ENCODE assay signal across 12 cellular contexts in genomic region chr2:205198130-205198505, GRCh38.
DNase-seq lines count a peak whose midpoint lies in the region; ATAC-seq and TF ChIP-seq lines count a peak whose summit lies in the region.
"Had no signal": no experiment of that assay in that cellular context is flagged by ENCODE, and none has a peak within 500 bp of the region (broad histone marks: within the 10 kb centered on the region; RNA-seq: fewer than 3 reads in every experiment).

No MANE protein-coding gene starts in this region.

- intact Hi-C loops in naive thymus-derived CD4-positive, alpha-beta T cell (cut with micrococcal nuclease) = loop anchor here (5.0 to 10.0 kb wide), 2 partner anchors 323 to 871 kb away; no protein-coding TSS in a partner anchor

- H3K9me3 ChIP-seq in mesodermal cell (ENCODE audit: control insufficient read depth, low read length) = no peaks in the 10 kb centered on the region
- no peaks in the 10 kb centered on the region for H3K9me3 ChIP-seq in naive thymus-derived CD4-positive, alpha-beta T cell (ENCODE audit: control insufficient read depth in 2 of 3, low read length in 3 of 3)
- H3K9me3 ChIP-seq: pancreas, vagina had no signal

- no peak for TF ChIP-seq POLR2A in GM18505 (IDR thresholded peaks at IDR 0.05; ENCODE audit: borderline replicate concordance, extremely low read depth, insufficient read depth, insufficient read length)

- no peaks in the 10 kb centered on the region for H3K36me3 Mint-ChIP-seq in endothelial cell (ENCODE audit: low read depth, unreplicated experiment)
- H3K36me3 Mint-ChIP-seq in naive thymus-derived CD4-positive, alpha-beta T cell = no peaks in the 10 kb centered on the region
- H3K36me3 Mint-ChIP-seq: activated CD8-positive, alpha-beta memory T cell treated with anti-CD3 and anti-CD28 coated beads, Interleukin-2, amount 10 ng/mL, durations not matched to agents 7 days and 5 days had no signal

- DNase-seq in ELR (ENCODE audit: low read depth) (peak; percentile 53), NCI-H446 treated with DMSO at 0.1 percent for 48 hours (lab: John Stamatoyannopoulos, UW) (peak; percentile 74), endothelial cell (ENCODE audit: low spot score) (peak; percentile 6), NCI-H146 treated with DMSO at 0.1 percent for 48 hours (lab: John Stamatoyannopoulos, UW; ENCODE audit: unreplicated experiment) (no peak), OCI-M2 (lab: John Stamatoyannopoulos, UW; ENCODE audit: unreplicated experiment) (no peak)
- DNase-seq in naive thymus-derived CD4-positive, alpha-beta T cell = no peak
- DNase-seq: activated CD8-positive, alpha-beta memory T cell treated with anti-CD3 and anti-CD28 coated beads, Interleukin-2, amount 10 ng/mL, durations not matched to agents 7 days and 5 days; pancreas had no signal

- peak overlapping the region; percentile 18 for H3K27ac ChIP-seq in mesodermal cell (ENCODE audit: low read depth, low read length, severe bottlenecking)
- no peak overlapping the region for H3K27ac ChIP-seq in naive thymus-derived CD4-positive, alpha-beta T cell (ENCODE audit: low read depth, low read length)
- H3K27ac ChIP-seq: pancreas, vagina had no signal

- H3K4me3 ChIP-seq in mesodermal cell (ENCODE audit: extremely low read depth, insufficient read depth, low read length, poor library complexity, severe bottlenecking) = no peak overlapping the region
- H3K4me3 ChIP-seq in naive thymus-derived CD4-positive, alpha-beta T cell (ENCODE audit: low read length) = no peak overlapping the region
- H3K4me3 ChIP-seq: pancreas, vagina had no signal

- peak overlapping the region; percentile 88 for H3K27ac Mint-ChIP-seq in endothelial cell (ENCODE audit: unreplicated experiment)
- H3K27ac Mint-ChIP-seq in naive thymus-derived CD4-positive, alpha-beta T cell = no peak overlapping the region
- H3K27ac Mint-ChIP-seq: activated CD8-positive, alpha-beta memory T cell treated with anti-CD3 and anti-CD28 coated beads, Interleukin-2, amount 10 ng/mL, durations not matched to agents 7 days and 5 days had no signal

- 50 to 88% methylated on average over 1 to 2 of the region's 3 CpGs for WGBS in mesodermal cell (ENCODE audit: insufficient coverage in 2 of 2), 2 experiments

- POLR2A ChIA-PET in naive thymus-derived CD4-positive, alpha-beta T cell (lab: Charles Lee) = interaction anchor here (0.7 kb wide), 1 partner anchor 310 kb away, joined by 9 read pairs; no protein-coding TSS in a partner anchor

- no peaks in the 10 kb centered on the region for H3K36me3 ChIP-seq in mesodermal cell (ENCODE audit: control insufficient read depth, insufficient read depth, low read length)
- H3K36me3 ChIP-seq in naive thymus-derived CD4-positive, alpha-beta T cell (ENCODE audit: control insufficient read depth in 2 of 3, insufficient read depth in 3 of 3, low read length in 3 of 3) = no peaks in the 10 kb centered on the region
- H3K36me3 ChIP-seq: vagina had no signal

- no peaks in the 10 kb centered on the region for H3K27me3 Mint-ChIP-seq in endothelial cell (ENCODE audit: unreplicated experiment)
- no peaks in the 10 kb centered on the region for H3K27me3 Mint-ChIP-seq in naive thymus-derived CD4-positive, alpha-beta T cell
- H3K27me3 Mint-ChIP-seq: activated CD8-positive, alpha-beta memory T cell treated with anti-CD3 and anti-CD28 coated beads, Interleukin-2, amount 10 ng/mL, durations not matched to agents 7 days and 5 days had no signal

- H3K4me1 ChIP-seq in mesodermal cell (ENCODE audit: control insufficient read depth, insufficient read depth, low read length, poor library complexity, severe bottlenecking) = peaks cover 6% of the 10 kb centered on the region
- peaks cover 0 to 6% of the 10 kb centered on the region in 2 donors for H3K4me1 ChIP-seq in naive thymus-derived CD4-positive, alpha-beta T cell (ENCODE audit: control insufficient read depth in 2 of 2, insufficient read depth in 2 of 2, low read length in 2 of 2)
- H3K4me1 ChIP-seq: pancreas had no signal

- H3K27me3 ChIP-seq in naive thymus-derived CD4-positive, alpha-beta T cell (ENCODE audit: control insufficient read depth in 2 of 2, insufficient read depth in 2 of 2, low read length in 2 of 2) = no peaks in the 10 kb centered on the region
- H3K27me3 ChIP-seq: pancreas, vagina had no signal

- peaks cover 24% of the 10 kb centered on the region for H3K4me1 Mint-ChIP-seq in endothelial cell (ENCODE audit: unreplicated experiment)
- H3K4me1 Mint-ChIP-seq in naive thymus-derived CD4-positive, alpha-beta T cell = peaks cover 0 to 9% (median 6%) of the 10 kb centered on the region in 7 donors
- H3K4me1 Mint-ChIP-seq: activated CD8-positive, alpha-beta memory T cell treated with anti-CD3 and anti-CD28 coated beads, Interleukin-2, amount 10 ng/mL, durations not matched to agents 7 days and 5 days had no signal

- H3K9me3 Mint-ChIP-seq in endothelial cell (ENCODE audit: unreplicated experiment) = no peaks in the 10 kb centered on the region
- H3K9me3 Mint-ChIP-seq in naive thymus-derived CD4-positive, alpha-beta T cell = no peaks in the 10 kb centered on the region

- no peak for TF ChIP-seq CTCF in endothelial cell (IDR thresholded peaks at IDR 0.05; ENCODE audit: unreplicated experiment)

- no peak overlapping the region for H3K4me3 Mint-ChIP-seq in endothelial cell (ENCODE audit: unreplicated experiment)
- no peak overlapping the region for H3K4me3 Mint-ChIP-seq in naive thymus-derived CD4-positive, alpha-beta T cell
- H3K4me3 Mint-ChIP-seq: activated CD8-positive, alpha-beta memory T cell treated with anti-CD3 and anti-CD28 coated beads, Interleukin-2, amount 10 ng/mL, durations not matched to agents 7 days and 5 days had no signal

- ATAC-seq in GM18505 (IDR thresholded peaks at IDR 0.05; ENCODE audit: unreplicated experiment) = no peak
- no peak for ATAC-seq in naive thymus-derived CD4-positive, alpha-beta T cell
- ATAC-seq: activated CD8-positive, alpha-beta memory T cell treated with anti-CD3 and anti-CD28 coated beads, Interleukin-2, amount 10 ng/mL, durations not matched to agents 7 days and 5 days; HCT116 had no signal

- CTCF ChIA-PET in naive thymus-derived CD4-positive, alpha-beta T cell (lab: Charles Lee) = interaction anchor here (0.6 kb wide), 2 partner anchors 8 to 45 kb away, joined by 3 read pairs; no protein-coding TSS in a partner anchor

Comparison
In these comparisons a context has a peak if more than half of its experiments do, and no peak if none do; other contexts are left out.
1. DNase-seq: peak in ELR (single experiment), NCI-H446 treated with DMSO at 0.1 percent for 48 hours (single experiment) and endothelial cell (single experiment); none in NCI-H146 treated with DMSO at 0.1 percent for 48 hours (single experiment), naive thymus-derived CD4-positive, alpha-beta T cell (0 of 9) and OCI-M2 (single experiment).